Comparison of ENCODE assay signal across 9 cellular contexts in genomic region chr16:69494993-69495392, GRCh38.
A peak's percentile ranks its signal among the peaks of the same experiment; 100 is the strongest.
DNase-seq lines count a peak whose midpoint lies in the region; ATAC-seq and TF ChIP-seq lines count a peak whose summit lies in the region.
"Had no signal": no experiment of that assay in that cellular context is flagged by ENCODE, and none has a peak within 500 bp of the region (broad histone marks: within the 10 kb centered on the region; RNA-seq: fewer than 3 reads in every experiment).

No MANE protein-coding gene starts in this region.

- H2BK12ac ChIP-seq in mesenchymal stem cell (ENCODE audit: low read length in 2 of 2) = no peak overlapping the region

- no peak overlapping the region for H3K18ac ChIP-seq in mesenchymal stem cell (ENCODE audit: low read depth in 1 of 2, low read length in 2 of 2)

- 71% methylated on average over 4 of the region's 4 CpGs for WGBS in mesenchymal stem cell

- ATAC-seq in HG03432 (IDR thresholded peaks at IDR 0.05; ENCODE audit: unreplicated experiment) = no peak

- no peak overlapping the region for H3K27ac ChIP-seq in mesenchymal stem cell (ENCODE audit: low read length, poor library complexity, severe bottlenecking)

- H3K4ac ChIP-seq in mesenchymal stem cell (ENCODE audit: low read depth in 1 of 2, low read length in 2 of 2) = no peak overlapping the region

- H3K27me3 Mint-ChIP-seq in immature natural killer cell (ENCODE audit: low read depth in 3 of 3) = peaks cover 0 to 2% (median 0%) of the 10 kb centered on the region in 3 donors

- no peak overlapping the region for H2AK5ac ChIP-seq in mesenchymal stem cell (ENCODE audit: low read length, severe bottlenecking)

- no peak overlapping the region for H2BK5ac ChIP-seq in mesenchymal stem cell (ENCODE audit: low read depth, low read length, poor library complexity, severe bottlenecking)

- H3K36me3 Mint-ChIP-seq in immature natural killer cell = no peaks in the 10 kb centered on the region

- H3K27ac Mint-ChIP-seq in immature natural killer cell = no peak overlapping the region

- H3K14ac ChIP-seq in mesenchymal stem cell (ENCODE audit: low read length in 2 of 2) = no peak overlapping the region

- DNase-seq in AG09319 (ENCODE audit: extremely low read depth, low read depth) (no peak), HK-2 (ENCODE audit: unreplicated experiment) (peak; percentile 13), immature natural killer cell (peak in 2 of 3 donors; percentile 18 to 25), SK-N-DZ (ENCODE audit: low spot score) (no peak), NCI-H526 (lab: John Stamatoyannopoulos, UW) (no peak), mesenchymal stem cell (no peak)
- DNase-seq in activated CD8-positive, alpha-beta memory T cell treated with anti-CD3 and anti-CD28 coated beads for 24 hours = peak; percentile 67
- DNase-seq: NCI-H510A treated with DMSO at 0.1 percent for 48 hours had no signal

- H3K4me1 Mint-ChIP-seq in immature natural killer cell = no peaks in the 10 kb centered on the region

- H3K4me3 ChIP-seq in mesenchymal stem cell (ENCODE audit: insufficient read depth in 1 of 2, low read depth in 1 of 2, low read length in 2 of 2) = no peak overlapping the region

- H3K23ac ChIP-seq in mesenchymal stem cell (ENCODE audit: low read length in 2 of 2) = no peak overlapping the region

- peaks cover 2% of the 10 kb centered on the region for H3K4me1 ChIP-seq in mesenchymal stem cell (ENCODE audit: control insufficient read depth, insufficient read depth, low read depth, low read length)

- TF ChIP-seq CTCF in AG09319 (IDR thresholded peaks at IDR 0.05; ENCODE audit: low read depth, low read length) = peak; percentile 9; the same call in 1 of the 2 replicates

- no peaks in the 10 kb centered on the region for H3K9me3 Mint-ChIP-seq in immature natural killer cell

- no peak overlapping the region for H4K8ac ChIP-seq in mesenchymal stem cell (ENCODE audit: low read length)

- H3K9ac ChIP-seq in mesenchymal stem cell (ENCODE audit: low read length) = no peak overlapping the region

- H3K27me3 ChIP-seq in mesenchymal stem cell (ENCODE audit: control insufficient read depth in 1 of 2, insufficient read depth in 1 of 2, low read length in 2 of 2) = no peaks in the 10 kb centered on the region

- no peak overlapping the region for H4K91ac ChIP-seq in mesenchymal stem cell (ENCODE audit: low read length)

- no peak overlapping the region for H2BK120ac ChIP-seq in mesenchymal stem cell (ENCODE audit: low read depth, low read length)

- H3K79me1 ChIP-seq in mesenchymal stem cell (replicated peaks; ENCODE audit: low read length, poor library complexity, severe bottlenecking) = no peaks in the 10 kb centered on the region

- no peak overlapping the region for H2AFZ ChIP-seq in mesenchymal stem cell (ENCODE audit: low read depth, low read length)

- peaks cover 12% of the 10 kb centered on the region for H3K9me3 ChIP-seq in mesenchymal stem cell (ENCODE audit: control insufficient read depth, low read length)

- H2BK15ac ChIP-seq in mesenchymal stem cell (ENCODE audit: low read depth, poor library complexity, severe bottlenecking) = no peak overlapping the region

- H3K4me2 ChIP-seq in mesenchymal stem cell (ENCODE audit: low read length, poor library complexity, severe bottlenecking) = no peak overlapping the region

- no peak overlapping the region for H3K4me3 Mint-ChIP-seq in immature natural killer cell

- no peaks in the 10 kb centered on the region for H3K36me3 ChIP-seq in mesenchymal stem cell (ENCODE audit: control insufficient read depth in 1 of 2, insufficient read depth in 2 of 2, low read depth in 1 of 2, low read length in 2 of 2)

Comparison
In these comparisons a context has a peak if more than half of its experiments do, and no peak if none do; other contexts are left out.
1. DNase-seq: peak in HK-2 (single experiment), activated CD8-positive, alpha-beta memory T cell treated with anti-CD3 and anti-CD28 coated beads for 24 hours (single experiment) and immature natural killer cell (2 of 3); none in AG09319 (single experiment), SK-N-DZ (single experiment), NCI-H526 (0 of 2) and mesenchymal stem cell (single experiment).